In the genomic region with DNA sequence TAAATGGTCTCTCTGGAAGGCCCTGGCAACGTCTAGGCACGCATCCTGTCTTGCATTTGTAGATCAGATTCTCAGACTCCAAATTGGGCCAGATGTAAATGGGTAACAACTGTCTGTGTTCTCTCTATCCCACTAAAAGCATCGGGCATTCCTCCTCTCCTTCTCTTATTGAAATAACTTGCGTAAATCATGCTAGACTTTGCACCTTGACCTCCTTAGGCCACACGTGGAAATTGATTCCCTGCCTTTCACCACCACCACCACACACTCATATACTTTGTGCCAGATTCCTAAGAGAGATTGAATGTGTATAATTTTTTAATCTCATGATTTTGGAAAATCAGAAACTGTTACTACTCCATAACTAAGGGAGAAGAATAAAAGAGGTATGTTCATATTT, we compare ENCODE assay signal across 17 cellular contexts. TPM values are rescaled to one million over a fixed set of nuclear protein-coding genes. Genes with fewer than 3 reads are reported as not detected.
DNase-seq lines count a peak whose midpoint lies in the region; ATAC-seq and TF ChIP-seq lines count a peak whose summit lies in the region.
"Had no signal": no experiment of that assay in that cellular context is flagged by ENCODE, and none has a peak within 500 bp of the region (broad histone marks: within the 10 kb centered on the region; RNA-seq: fewer than 3 reads in every experiment).

No MANE protein-coding gene starts in this region.

- H3K4me2 ChIP-seq in hepatocyte: peak overlapping the region; percentile 37
- no peak overlapping the region for H3K4me2 ChIP-seq in neuronal stem cell (ENCODE audit: insufficient read depth, low read length, poor library complexity, severe bottlenecking)
- H3K4me2 ChIP-seq in H9 (ENCODE audit: insufficient read depth, insufficient read length, low read length): no peak overlapping the region

- no peak for DNase-seq in hepatocyte (ENCODE audit: low spot score)
- no peak for DNase-seq in neuronal stem cell (ENCODE audit: low spot score)
- no peak for DNase-seq in H9
- no peak for DNase-seq in activated CD4-positive, alpha-beta T cell treated with anti-CD3 and anti-CD28 coated beads, Interleukin-2, amount 50 U/mL, for 1 hour
- DNase-seq: ACHN; BE2C; CD4-positive, alpha-beta T cell; DMS153; DMS79; GDM1; GM23248; HCEC 1CT; KG1 had no signal

- H2BK120ac ChIP-seq in neuronal stem cell (ENCODE audit: low read depth, low read length) (no peak overlapping the region), H9 (ENCODE audit: low read depth, low read length, poor library complexity, severe bottlenecking) (no peak overlapping the region)

- H2BK15ac ChIP-seq in neuronal stem cell (ENCODE audit: low read length): no peak overlapping the region
- no peak overlapping the region for H2BK15ac ChIP-seq in H9 (ENCODE audit: low read depth, low read length)

- peaks cover 5% of the 10 kb centered on the region for H3K4me1 ChIP-seq in hepatocyte (ENCODE audit: insufficient read depth)
- H3K4me1 ChIP-seq in liver (ENCODE audit: control insufficient read depth in 4 of 4, insufficient read depth in 4 of 4, low read length in 3 of 4): peaks cover 8 to 25% (median 17%) of the 10 kb centered on the region in 4 donors
- H3K4me1 ChIP-seq in neuronal stem cell (ENCODE audit: control insufficient read depth in 2 of 2, insufficient read depth in 1 of 2, low read depth in 1 of 2, low read length in 2 of 2): peaks cover 0 to 2% of the 10 kb centered on the region in 2 donors
- no peaks in the 10 kb centered on the region for H3K4me1 ChIP-seq in H9 (ENCODE audit: insufficient read depth, low read length)
- H3K4me1 ChIP-seq: BE2C had no signal

- H3K9me3 ChIP-seq in hepatocyte (ENCODE audit: low read depth) (no peaks in the 10 kb centered on the region), liver (ENCODE audit: control insufficient read depth in 4 of 4, low read length in 3 of 4) (no peaks in the 10 kb centered on the region), neuronal stem cell (replicated peaks in 1 of 2; ENCODE audit: control insufficient read depth in 2 of 2, insufficient read depth in 1 of 2, low read depth in 1 of 2, low read length in 2 of 2) (no peaks in the 10 kb centered on the region), H9 (ENCODE audit: control insufficient read depth, low read depth, low read length) (no peaks in the 10 kb centered on the region)
- H3K9me3 ChIP-seq: BE2C, Caco-2 had no signal

- H2AK5ac ChIP-seq in neuronal stem cell (ENCODE audit: low read depth, low read length) (no peak overlapping the region), H9 (ENCODE audit: insufficient read length, low read length) (no peak overlapping the region)

- no peak overlapping the region for H3K18ac ChIP-seq in neuronal stem cell (ENCODE audit: low read length)
- no peak overlapping the region for H3K18ac ChIP-seq in H9 (ENCODE audit: insufficient read length, low read depth, low read length)

- H3K79me1 ChIP-seq in neuronal stem cell (ENCODE audit: low read depth, low read length) (no peaks in the 10 kb centered on the region), H9 (ENCODE audit: insufficient read depth, low read depth, low read length, poor library complexity, severe bottlenecking) (no peaks in the 10 kb centered on the region)

- H2BK12ac ChIP-seq in neuronal stem cell (ENCODE audit: low read length) (no peak overlapping the region), H9 (ENCODE audit: insufficient read length, low read depth, low read length) (no peak overlapping the region)

- H3T11ph ChIP-seq in H9 (ENCODE audit: low read length): no peak overlapping the region

- H4K20me1 ChIP-seq in hepatocyte (ENCODE audit: insufficient read depth, poor library complexity, severe bottlenecking) (no peaks in the 10 kb centered on the region), H9 (ENCODE audit: control insufficient read depth, insufficient read depth, insufficient read length) (no peaks in the 10 kb centered on the region)

- TF ChIP-seq RAD21 in liver (IDR thresholded peaks at IDR 0.05): peak in 1 of 2 donors; percentile 35

- no peaks in the 10 kb centered on the region for H3K9me2 ChIP-seq in hepatocyte (replicated peaks; ENCODE audit: insufficient read depth)

- H3K36me3 ChIP-seq in hepatocyte (replicated peaks; ENCODE audit: insufficient read depth, low read depth) (no peaks in the 10 kb centered on the region), liver (ENCODE audit: control insufficient read depth in 4 of 4, insufficient read depth in 3 of 4, low read depth in 1 of 4, low read length in 3 of 4) (no peaks in the 10 kb centered on the region), neuronal stem cell (replicated peaks in 1 of 2; ENCODE audit: control insufficient read depth in 2 of 2, insufficient read depth in 2 of 2, low read length in 2 of 2) (no peaks in the 10 kb centered on the region)
- H3K36me3 ChIP-seq: BE2C had no signal

- H3K79me2 ChIP-seq in hepatocyte (no peaks in the 10 kb centered on the region), H9 (ENCODE audit: insufficient read depth, low read length) (no peaks in the 10 kb centered on the region)

- H2BK5ac ChIP-seq in neuronal stem cell (ENCODE audit: low read length): no peak overlapping the region
- no peak overlapping the region for H2BK5ac ChIP-seq in H9 (ENCODE audit: insufficient read length, low read length)

- no peaks in the 10 kb centered on the region for H3K4me1 Mint-ChIP-seq in H9

- H3K36me3 Mint-ChIP-seq in H9 (ENCODE audit: insufficient read depth in 1 of 3, low read depth in 3 of 3): no peaks in the 10 kb centered on the region

- H3K23me2 ChIP-seq in H9 (ENCODE audit: insufficient read length, low read depth, low read length, poor library complexity, severe bottlenecking): no peaks in the 10 kb centered on the region

- H3K56ac ChIP-seq in H9 (ENCODE audit: insufficient read length, low read depth, low read length): no peak overlapping the region

- no peak overlapping the region for H3K4me3 Mint-ChIP-seq in H9
- H3K4me3 Mint-ChIP-seq: CD4-positive, alpha-beta T cell had no signal

- H2AFZ ChIP-seq in hepatocyte (no peak overlapping the region), neuronal stem cell (ENCODE audit: low read length) (no peak overlapping the region), H9 (ENCODE audit: low read length) (no peak overlapping the region)
- H2AFZ ChIP-seq: GM23248 had no signal

- H3K27ac ChIP-seq in hepatocyte (no peak overlapping the region), liver (ENCODE audit: low read depth in 1 of 2, low read length in 2 of 2) (no peak overlapping the region), neuronal stem cell (replicated peaks; ENCODE audit: low read length) (no peak overlapping the region), H9 (ENCODE audit: insufficient read length, low read depth, low read length) (no peak overlapping the region)
- H3K27ac ChIP-seq: C4-2B, GM23248 had no signal

- no peak overlapping the region for H3K14ac ChIP-seq in neuronal stem cell (ENCODE audit: low read length)
- no peak overlapping the region for H3K14ac ChIP-seq in H9 (ENCODE audit: insufficient read depth, low read length)

- no peak overlapping the region for H3K27ac Mint-ChIP-seq in H9
- H3K27ac Mint-ChIP-seq: CD4-positive, alpha-beta T cell had no signal

- H2BK20ac ChIP-seq in H9 (ENCODE audit: low read depth, low read length, poor library complexity, severe bottlenecking): no peak overlapping the region

- H3K9ac ChIP-seq in liver (ENCODE audit: low read depth in 1 of 2, low read length in 2 of 2): no peak overlapping the region
- H3K9ac ChIP-seq in neuronal stem cell (ENCODE audit: low read depth, low read length, poor library complexity): no peak overlapping the region
- no peak overlapping the region for H3K9ac ChIP-seq in H9 (ENCODE audit: extremely low read depth, insufficient read length, low read length)
- H3K9ac ChIP-seq: GM23248 had no signal

- ATAC-seq in GM18873 (IDR thresholded peaks at IDR 0.05; ENCODE audit: low FRiP score, unreplicated experiment): no peak

- H3K23ac ChIP-seq in neuronal stem cell (ENCODE audit: low read depth, low read length, poor library complexity): peak overlapping the region; percentile 20
- H3K23ac ChIP-seq in H9 (ENCODE audit: insufficient read length, low read depth, low read length): no peak overlapping the region

- no peak overlapping the region for H4K5ac ChIP-seq in H9 (ENCODE audit: insufficient read length, low read depth, low read length)

- H4K91ac ChIP-seq in neuronal stem cell (ENCODE audit: low read depth, low read length, poor library complexity): no peak overlapping the region
- H4K91ac ChIP-seq in H9 (ENCODE audit: insufficient read length, low read depth, low read length): no peak overlapping the region

- no peaks in the 10 kb centered on the region for H3K27me3 ChIP-seq in hepatocyte
- H3K27me3 ChIP-seq in liver (ENCODE audit: control insufficient read depth in 4 of 4, insufficient read depth in 4 of 4, low read length in 3 of 4): no peaks in the 10 kb centered on the region
- no peaks in the 10 kb centered on the region for H3K27me3 ChIP-seq in neuronal stem cell (ENCODE audit: control insufficient read depth in 3 of 3, insufficient read depth in 3 of 3, low read depth in 1 of 3, low read length in 3 of 3)
- H3K27me3 ChIP-seq in H9 (ENCODE audit: insufficient read depth, low read length): no peaks in the 10 kb centered on the region
- H3K27me3 ChIP-seq: BE2C had no signal

- H3K4me3 ChIP-seq in hepatocyte (no peak overlapping the region), liver (ENCODE audit: low read depth in 1 of 3, low read length in 3 of 3) (no peak overlapping the region), neuronal stem cell (ENCODE audit: low read length in 2 of 2) (no peak overlapping the region)
- H3K4me3 ChIP-seq: GM23248 had no signal

- WGBS in hepatocyte (ENCODE audit: low lambda C conversion rate, missing lambda C conversion rate): 76% methylated on average over 5 of the region's 5 CpGs
- WGBS in liver: 23% methylated on average over 5 of the region's 5 CpGs
- WGBS in neuronal stem cell (ENCODE audit: extremely low coverage in 2 of 2, insufficient read length in 2 of 2, insufficient replicate concordance in 1 of 2), 2 donors: no CpG with 5 or more reads among the region's 5 CpGs
- WGBS in H9 (ENCODE audit: extremely low coverage, insufficient read length, low lambda C conversion rate): no CpG with 5 or more reads among the region's 5 CpGs

- TF ChIP-seq CTCF in hepatocyte (IDR thresholded peaks at IDR 0.05; ENCODE audit: poor library complexity) (no peak), liver (IDR thresholded peaks at IDR 0.05; ENCODE audit: low read depth, low read length, missing input control) (no peak), H9 (conservative IDR thresholded peaks at IDR 0.05) (no peak)

- H3K4ac ChIP-seq in neuronal stem cell (ENCODE audit: low read length) (no peak overlapping the region), H9 (ENCODE audit: low read depth, low read length) (no peak overlapping the region)

- peaks cover 10% of the 10 kb centered on the region for H3K27me3 Mint-ChIP-seq in H9 (ENCODE audit: low read depth)
- H3K27me3 Mint-ChIP-seq: CD4-positive, alpha-beta T cell had no signal

- H3K9me3 Mint-ChIP-seq in H9: no peaks in the 10 kb centered on the region
- H3K9me3 Mint-ChIP-seq: CD4-positive, alpha-beta T cell had no signal

- H4K8ac ChIP-seq in neuronal stem cell (ENCODE audit: low read depth, low read length) (no peak overlapping the region), H9 (replicated peaks; ENCODE audit: insufficient read length, low read depth, low read length) (no peak overlapping the region)

RNA-seq across cellular contexts. Expression of gene MAPRE3, which starts 21.3 kb away (rescaled TPM):
- total RNA-seq in hepatocyte (8.0 and 8.6 TPM in 2 replicates), liver (1 to 10 TPM; 1.0 to 8.1 TPM), H9 (2021) (1.9 and 2.0 TPM in 2 replicates)
- polyA plus RNA-seq in hepatocyte (23.6 and 29.2 TPM in 2 replicates), liver (10 to 100 TPM; 11.5 to 15.8 TPM)
- 13.3 TPM for polyA plus RNA-seq in neuronal stem cell (2013, experiment 1 of 2)
- polyA plus RNA-seq in neuronal stem cell (2013, experiment 2 of 2): 13.3 TPM

RNA-seq across cellular contexts. Expression of gene TMEM214, which starts 41.0 kb away (rescaled TPM):
- total RNA-seq in hepatocyte (40.2 and 50.4 TPM in 2 replicates), liver (10 to 100 TPM; 17.1 to 48.4 TPM), H9 (2021) (53.9 and 55.3 TPM in 2 replicates)
- polyA plus RNA-seq in hepatocyte (75.9 and 100 TPM in 2 replicates), liver (10 to 100 TPM; 28.3 to 53.4 TPM)
- polyA plus RNA-seq in neuronal stem cell (2013, experiment 1 of 2): 21.6 TPM
- 22.1 TPM for polyA plus RNA-seq in neuronal stem cell (2013, experiment 2 of 2)

RNA-seq across cellular contexts. Expression of gene AGBL5, which starts 59.8 kb away (rescaled TPM):
- total RNA-seq in hepatocyte (12.9 and 13.8 TPM in 2 replicates), liver (1 to 10 TPM; 4.7 to 9.0 TPM), H9 (2021) (55.4 and 58.3 TPM in 2 replicates)
- polyA plus RNA-seq in hepatocyte (20.2 and 24.9 TPM in 2 replicates), liver (1 to 10 TPM; 3.2 to 5.0 TPM)
- 79.9 TPM for polyA plus RNA-seq in neuronal stem cell (2013, experiment 1 of 2)
- 78.2 TPM for polyA plus RNA-seq in neuronal stem cell (2013, experiment 2 of 2)
